ENCODE assay signal across 2 cellular contexts in the genomic region with DNA sequence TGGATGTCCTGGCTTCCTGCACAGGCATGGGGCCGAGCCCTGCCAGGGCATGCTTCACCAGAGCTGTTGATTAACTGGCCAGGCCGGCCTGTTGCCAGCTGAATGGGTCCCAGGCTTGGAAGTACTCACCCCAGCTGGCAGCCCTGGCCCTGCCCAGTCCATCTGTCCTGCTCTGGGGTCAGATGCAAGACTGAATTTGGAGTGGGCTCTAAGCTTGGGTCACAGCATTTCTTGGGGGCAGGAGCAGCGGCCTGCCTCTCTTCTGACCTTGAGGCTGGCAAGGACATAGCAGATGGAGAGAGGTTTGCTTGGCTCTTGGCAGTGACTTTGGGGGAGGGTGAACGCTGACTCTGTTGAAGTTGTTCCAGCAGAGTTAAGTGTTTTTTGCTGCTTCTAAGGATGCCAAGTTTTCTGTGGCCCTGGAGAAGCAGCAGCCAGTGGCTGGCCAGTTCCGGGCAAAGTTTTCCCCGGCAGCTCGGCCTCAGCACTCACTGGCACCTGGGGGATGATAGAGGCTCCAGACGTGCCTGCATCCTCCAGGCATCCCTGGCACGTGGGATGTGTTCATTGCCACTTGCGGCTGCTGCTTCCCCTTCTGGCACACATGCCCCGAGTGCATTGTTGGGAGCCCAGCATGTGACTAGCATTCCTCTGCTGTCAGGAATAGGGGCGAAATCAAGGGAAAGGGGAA.
TF ChIP-seq lines count a peak whose summit lies in the region.

No MANE protein-coding gene starts in this region.

TF ChIP-seq in liver, 16 proteins besides CTCF, POLR2A, EP300 and RAD21 (continued from another document):
- TF ChIP-seq HNF4A (conservative IDR thresholded peaks at IDR 0.05) (peak; percentile 65 to 80), EGR1 (IDR thresholded peaks at IDR 0.05; ENCODE audit: low read depth in 2 of 2) (peak in 1 of 2 donors; percentile 54), TAF1 (conservative IDR thresholded peaks at IDR 0.05) (no peak), FOXA2 (IDR thresholded peaks at IDR 0.05) (peak; percentile 38), MAX (IDR thresholded peaks at IDR 0.05) (peak; percentile 71), RXRA (IDR thresholded peaks at IDR 0.05) (peak; percentile 69 to 84), YY1 (IDR thresholded peaks at IDR 0.05) (peak; percentile 83), NR2F2 (IDR thresholded peaks at IDR 0.05) (no peak), ATF3 (IDR thresholded peaks at IDR 0.05) (no peak), GABPA (IDR thresholded peaks at IDR 0.05 in 1 of 2, conservative IDR thresholded peaks at IDR 0.05 in 1 of 2) (no peak), SP1 (IDR thresholded peaks at IDR 0.05) (peak; percentile 59), HNF4G (IDR thresholded peaks at IDR 0.05) (no peak), FOXA1 (IDR thresholded peaks at IDR 0.05) (no peak)
- TF ChIP-seq, protein P1, sequence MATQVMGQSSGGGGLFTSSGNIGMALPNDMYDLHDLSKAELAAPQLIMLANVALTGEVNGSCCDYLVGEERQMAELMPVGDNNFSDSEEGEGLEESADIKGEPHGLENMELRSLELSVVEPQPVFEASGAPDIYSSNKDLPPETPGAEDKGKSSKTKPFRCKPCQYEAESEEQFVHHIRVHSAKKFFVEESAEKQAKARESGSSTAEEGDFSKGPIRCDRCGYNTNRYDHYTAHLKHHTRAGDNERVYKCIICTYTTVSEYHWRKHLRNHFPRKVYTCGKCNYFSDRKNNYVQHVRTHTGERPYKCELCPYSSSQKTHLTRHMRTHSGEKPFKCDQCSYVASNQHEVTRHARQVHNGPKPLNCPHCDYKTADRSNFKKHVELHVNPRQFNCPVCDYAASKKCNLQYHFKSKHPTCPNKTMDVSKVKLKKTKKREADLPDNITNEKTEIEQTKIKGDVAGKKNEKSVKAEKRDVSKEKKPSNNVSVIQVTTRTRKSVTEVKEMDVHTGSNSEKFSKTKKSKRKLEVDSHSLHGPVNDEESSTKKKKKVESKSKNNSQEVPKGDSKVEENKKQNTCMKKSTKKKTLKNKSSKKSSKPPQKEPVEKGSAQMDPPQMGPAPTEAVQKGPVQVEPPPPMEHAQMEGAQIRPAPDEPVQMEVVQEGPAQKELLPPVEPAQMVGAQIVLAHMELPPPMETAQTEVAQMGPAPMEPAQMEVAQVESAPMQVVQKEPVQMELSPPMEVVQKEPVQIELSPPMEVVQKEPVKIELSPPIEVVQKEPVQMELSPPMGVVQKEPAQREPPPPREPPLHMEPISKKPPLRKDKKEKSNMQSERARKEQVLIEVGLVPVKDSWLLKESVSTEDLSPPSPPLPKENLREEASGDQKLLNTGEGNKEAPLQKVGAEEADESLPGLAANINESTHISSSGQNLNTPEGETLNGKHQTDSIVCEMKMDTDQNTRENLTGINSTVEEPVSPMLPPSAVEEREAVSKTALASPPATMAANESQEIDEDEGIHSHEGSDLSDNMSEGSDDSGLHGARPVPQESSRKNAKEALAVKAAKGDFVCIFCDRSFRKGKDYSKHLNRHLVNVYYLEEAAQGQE (IDR thresholded peaks at IDR 0.05), result peak; percentile 38
- TF ChIP-seq, protein P2, sequence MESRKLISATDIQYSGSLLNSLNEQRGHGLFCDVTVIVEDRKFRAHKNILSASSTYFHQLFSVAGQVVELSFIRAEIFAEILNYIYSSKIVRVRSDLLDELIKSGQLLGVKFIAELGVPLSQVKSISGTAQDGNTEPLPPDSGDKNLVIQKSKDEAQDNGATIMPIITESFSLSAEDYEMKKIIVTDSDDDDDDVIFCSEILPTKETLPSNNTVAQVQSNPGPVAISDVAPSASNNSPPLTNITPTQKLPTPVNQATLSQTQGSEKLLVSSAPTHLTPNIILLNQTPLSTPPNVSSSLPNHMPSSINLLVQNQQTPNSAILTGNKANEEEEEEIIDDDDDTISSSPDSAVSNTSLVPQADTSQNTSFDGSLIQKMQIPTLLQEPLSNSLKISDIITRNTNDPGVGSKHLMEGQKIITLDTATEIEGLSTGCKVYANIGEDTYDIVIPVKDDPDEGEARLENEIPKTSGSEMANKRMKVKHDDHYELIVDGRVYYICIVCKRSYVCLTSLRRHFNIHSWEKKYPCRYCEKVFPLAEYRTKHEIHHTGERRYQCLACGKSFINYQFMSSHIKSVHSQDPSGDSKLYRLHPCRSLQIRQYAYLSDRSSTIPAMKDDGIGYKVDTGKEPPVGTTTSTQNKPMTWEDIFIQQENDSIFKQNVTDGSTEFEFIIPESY (IDR thresholded peaks at IDR 0.05), result no peak

TF ChIP-seq in HepG2, 621 proteins besides CTCF, POLR2A, EP300 and RAD21 (continued from another document):
- TF ChIP-seq, protein P3, sequence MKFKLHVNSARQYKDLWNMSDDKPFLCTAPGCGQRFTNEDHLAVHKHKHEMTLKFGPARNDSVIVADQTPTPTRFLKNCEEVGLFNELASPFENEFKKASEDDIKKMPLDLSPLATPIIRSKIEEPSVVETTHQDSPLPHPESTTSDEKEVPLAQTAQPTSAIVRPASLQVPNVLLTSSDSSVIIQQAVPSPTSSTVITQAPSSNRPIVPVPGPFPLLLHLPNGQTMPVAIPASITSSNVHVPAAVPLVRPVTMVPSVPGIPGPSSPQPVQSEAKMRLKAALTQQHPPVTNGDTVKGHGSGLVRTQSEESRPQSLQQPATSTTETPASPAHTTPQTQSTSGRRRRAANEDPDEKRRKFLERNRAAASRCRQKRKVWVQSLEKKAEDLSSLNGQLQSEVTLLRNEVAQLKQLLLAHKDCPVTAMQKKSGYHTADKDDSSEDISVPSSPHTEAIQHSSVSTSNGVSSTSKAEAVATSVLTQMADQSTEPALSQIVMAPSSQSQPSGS (CRISPR knock-in tag; IDR thresholded peaks at IDR 0.05), result no peak
- no peak for TF ChIP-seq ADNP (CRISPR knock-in tag; IDR thresholded peaks at IDR 0.05)
- TF ChIP-seq, protein P4, sequence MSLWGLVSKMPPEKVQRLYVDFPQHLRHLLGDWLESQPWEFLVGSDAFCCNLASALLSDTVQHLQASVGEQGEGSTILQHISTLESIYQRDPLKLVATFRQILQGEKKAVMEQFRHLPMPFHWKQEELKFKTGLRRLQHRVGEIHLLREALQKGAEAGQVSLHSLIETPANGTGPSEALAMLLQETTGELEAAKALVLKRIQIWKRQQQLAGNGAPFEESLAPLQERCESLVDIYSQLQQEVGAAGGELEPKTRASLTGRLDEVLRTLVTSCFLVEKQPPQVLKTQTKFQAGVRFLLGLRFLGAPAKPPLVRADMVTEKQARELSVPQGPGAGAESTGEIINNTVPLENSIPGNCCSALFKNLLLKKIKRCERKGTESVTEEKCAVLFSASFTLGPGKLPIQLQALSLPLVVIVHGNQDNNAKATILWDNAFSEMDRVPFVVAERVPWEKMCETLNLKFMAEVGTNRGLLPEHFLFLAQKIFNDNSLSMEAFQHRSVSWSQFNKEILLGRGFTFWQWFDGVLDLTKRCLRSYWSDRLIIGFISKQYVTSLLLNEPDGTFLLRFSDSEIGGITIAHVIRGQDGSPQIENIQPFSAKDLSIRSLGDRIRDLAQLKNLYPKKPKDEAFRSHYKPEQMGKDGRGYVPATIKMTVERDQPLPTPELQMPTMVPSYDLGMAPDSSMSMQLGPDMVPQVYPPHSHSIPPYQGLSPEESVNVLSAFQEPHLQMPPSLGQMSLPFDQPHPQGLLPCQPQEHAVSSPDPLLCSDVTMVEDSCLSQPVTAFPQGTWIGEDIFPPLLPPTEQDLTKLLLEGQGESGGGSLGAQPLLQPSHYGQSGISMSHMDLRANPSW (CRISPR knock-in tag; IDR thresholded peaks at IDR 0.05; ENCODE audit: borderline replicate concordance), result no peak
- TF ChIP-seq, protein P5, sequence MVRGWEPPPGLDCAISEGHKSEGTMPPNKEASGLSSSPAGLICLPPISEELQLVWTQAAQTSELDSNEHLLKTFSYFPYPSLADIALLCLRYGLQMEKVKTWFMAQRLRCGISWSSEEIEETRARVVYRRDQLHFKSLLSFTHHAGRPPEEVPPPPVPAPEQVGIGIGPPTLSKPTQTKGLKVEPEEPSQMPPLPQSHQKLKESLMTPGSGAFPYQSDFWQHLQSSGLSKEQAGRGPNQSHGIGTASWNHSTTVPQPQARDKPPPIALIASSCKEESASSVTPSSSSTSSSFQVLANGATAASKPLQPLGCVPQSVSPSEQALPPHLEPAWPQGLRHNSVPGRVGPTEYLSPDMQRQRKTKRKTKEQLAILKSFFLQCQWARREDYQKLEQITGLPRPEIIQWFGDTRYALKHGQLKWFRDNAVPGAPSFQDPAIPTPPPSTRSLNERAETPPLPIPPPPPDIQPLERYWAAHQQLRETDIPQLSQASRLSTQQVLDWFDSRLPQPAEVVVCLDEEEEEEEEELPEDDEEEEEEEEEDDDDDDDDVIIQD (CRISPR knock-in tag; IDR thresholded peaks at IDR 0.05; ENCODE audit: low read depth), result no peak
- no peak for TF ChIP-seq ARHGAP35 (CRISPR knock-in tag; IDR thresholded peaks at IDR 0.05; ENCODE audit: borderline replicate concordance)
- no peak for TF ChIP-seq RARG (CRISPR knock-in tag; IDR thresholded peaks at IDR 0.05; ENCODE audit: low read depth)
- TF ChIP-seq TERF1 (CRISPR knock-in tag; IDR thresholded peaks at IDR 0.05), result no peak
